Comparison of ENCODE assay signal across 16 cellular contexts in genomic region chr4:98803287-98803677, GRCh38.
"Had no signal": no experiment of that assay in that cellular context is flagged by ENCODE, and none has a peak within 500 bp of the region (broad histone marks: within the 10 kb centered on the region; RNA-seq: fewer than 3 reads in every experiment).

No MANE protein-coding gene starts in this region.

- H3K36me3 Mint-ChIP-seq: immature natural killer cell had no signal

- ATAC-seq: foreskin keratinocyte; lower lobe of right lung; naive thymus-derived CD4-positive, alpha-beta T cell had no signal

- H3K4me3 Mint-ChIP-seq: immature natural killer cell; naive thymus-derived CD4-positive, alpha-beta T cell; nephron progenitor cell had no signal

- FAIRE-seq: keratinocyte, small intestine had no signal

- H3K27ac ChIP-seq: epithelial cell of prostate, esophagus squamous epithelium, foreskin keratinocyte, left ventricle myocardium inferior, lower lobe of right lung, sigmoid colon had no signal

- H3K9me3 ChIP-seq: esophagus squamous epithelium, left ventricle myocardium inferior, lower lobe of right lung, sigmoid colon had no signal

- H3K4me3 ChIP-seq: esophagus squamous epithelium, left ventricle myocardium inferior, lower lobe of right lung, sigmoid colon had no signal

- DNase-seq: effector memory CD4-positive, alpha-beta T cell; esophagus squamous epithelium; foreskin keratinocyte; immature natural killer cell; left ventricle myocardium inferior; lower lobe of right lung; mesendoderm; naive thymus-derived CD4-positive, alpha-beta T cell; nephron progenitor cell; sigmoid colon; small intestine; stimulated activated CD4-positive, alpha-beta T cell treated with anti-CD3 and anti-CD28 coated beads, Interleukin-12 subunit alpha, Interleukin-12 subunit beta, amount 100 ng/mL, for 4 hours; stimulated activated naive CD4-positive, alpha-beta T cell treated with Interleukin-2 at 50 U/mL for 16 hours; trophoblast cell had no signal

- H3K4me1 Mint-ChIP-seq: immature natural killer cell; naive thymus-derived CD4-positive, alpha-beta T cell; nephron progenitor cell had no signal

- H3K27me3 Mint-ChIP-seq: naive thymus-derived CD4-positive, alpha-beta T cell had no signal

- H3K27me3 ChIP-seq: esophagus squamous epithelium, foreskin keratinocyte, sigmoid colon had no signal

- H3K27ac Mint-ChIP-seq: immature natural killer cell; naive thymus-derived CD4-positive, alpha-beta T cell; nephron progenitor cell had no signal

- H3K4me1 ChIP-seq: foreskin keratinocyte, lower lobe of right lung, sigmoid colon had no signal

- H3K36me3 ChIP-seq: esophagus squamous epithelium, left ventricle myocardium inferior, lower lobe of right lung, sigmoid colon had no signal
